ENCODE assay signal across 26 cellular contexts in the genomic region with DNA sequence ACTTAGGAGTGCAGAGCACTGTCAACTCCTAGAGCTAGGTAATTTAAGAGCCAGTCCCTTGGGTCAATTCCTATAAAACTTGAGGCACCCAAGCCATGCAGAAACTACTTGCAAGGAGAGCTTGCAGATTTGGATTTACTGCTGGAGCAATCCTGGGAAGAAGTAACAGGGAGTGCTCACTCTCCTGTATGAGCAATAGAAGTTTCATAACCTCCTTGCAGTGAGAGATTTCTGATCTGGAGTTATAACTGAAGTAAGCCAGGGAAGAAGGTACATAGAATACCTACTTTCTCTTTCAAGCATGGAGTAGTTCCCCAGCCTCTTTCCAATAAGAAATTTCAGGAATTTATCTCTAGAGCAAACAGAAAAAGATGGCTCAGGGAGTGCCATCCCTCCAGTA.
"Had no signal": no experiment of that assay in that cellular context is flagged by ENCODE, and none has a peak within 500 bp of the region (broad histone marks: within the 10 kb centered on the region; RNA-seq: fewer than 3 reads in every experiment).

No MANE protein-coding gene starts in this region.

- H3K4me3 ChIP-seq: coronary artery, lower lobe of right lung, mucosa of descending colon, ovary, psoas muscle, sigmoid colon, stomach, thoracic aorta, tibial nerve, upper lobe of right lung, uterus had no signal

- DNase-seq: dermis blood vessel endothelial cell; effector memory CD8-positive, alpha-beta T cell; hypothalamus; immature natural killer cell; left ventricle myocardium superior; lower lobe of right lung; mucosa of descending colon; naive B cell; nucleus accumbens; ovary; posterior cingulate gyrus; psoas muscle; right cardiac atrium; sigmoid colon; stimulated activated CD4-positive, alpha-beta T cell treated with anti-CD3 and anti-CD28 coated beads, Interleukin-2, amount 100 ng/mL, for 24 hours; stimulated activated CD4-positive, alpha-beta T cell treated with anti-CD3 and anti-CD28 coated beads, Interleukin-4, amount 100 ng/mL, for 24 hours; stimulated activated naive CD4-positive, alpha-beta T cell treated with Interleukin-2 at 50 U/mL for 16 hours; stomach; upper lobe of right lung; uterus had no signal

- H3K36me3 ChIP-seq: lower lobe of right lung, ovary, sigmoid colon, stomach, thoracic aorta, tibial nerve, upper lobe of right lung, uterus had no signal

- H3K4me1 ChIP-seq: lower lobe of right lung, psoas muscle, sigmoid colon, stomach, tibial nerve, upper lobe of right lung, uterus had no signal

- H3K9me3 ChIP-seq: lower lobe of right lung, ovary, psoas muscle, sigmoid colon, thoracic aorta, upper lobe of right lung, uterus had no signal

- FAIRE-seq: endometrium, frontal cortex, keratinocyte had no signal

- H3K27me3 ChIP-seq: ovary, sigmoid colon, stomach, tibial nerve, upper lobe of right lung, uterus had no signal

- H3K27ac ChIP-seq: coronary artery, lower lobe of right lung, ovary, psoas muscle, sigmoid colon, stomach, thoracic aorta, tibial nerve, upper lobe of right lung, uterus had no signal
